ENCODE assay signal across 17 cellular contexts in genomic region chr3:122493296-122493695, GRCh38. TPM values are rescaled to one million over a fixed set of nuclear protein-coding genes. Genes with fewer than 3 reads are reported as not detected.
DNase-seq lines count a peak whose midpoint lies in the region; ATAC-seq and FAIRE-seq lines count a peak whose summit lies in the region.
"Had no signal": no experiment of that assay in that cellular context is flagged by ENCODE, and none has a peak within 500 bp of the region (broad histone marks: within the 10 kb centered on the region; RNA-seq: fewer than 3 reads in every experiment).

No MANE protein-coding gene starts in this region.

- peaks cover 18% of the 10 kb centered on the region for H3K4me1 ChIP-seq in GM23248 (ENCODE audit: insufficient read depth)

- peaks cover 40% of the 10 kb centered on the region for H3K36me3 ChIP-seq in GM23248 (ENCODE audit: low read depth)

- peaks cover 30% of the 10 kb centered on the region for H3F3A ChIP-seq in GM23248 (ENCODE audit: insufficient read depth)

- H3K4me2 ChIP-seq in GM23248 (ENCODE audit: unreplicated experiment): no peak overlapping the region

- 52% methylated on average over 3 of the region's 3 CpGs for WGBS in GM23248 (ENCODE audit: low coverage in 1 of 2, low lambda C conversion rate in 2 of 2, missing lambda C conversion rate in 2 of 2), 2 experiments

- peaks cover 29% of the 10 kb centered on the region for H4K20me1 ChIP-seq in GM23248 (ENCODE audit: insufficient read depth)

- peaks cover 91% of the 10 kb centered on the region for H3K79me2 ChIP-seq in GM23248 (ENCODE audit: insufficient read depth)

- H3K27me3 ChIP-seq in GM23248 (replicated peaks; ENCODE audit: insufficient read depth): no peaks in the 10 kb centered on the region
- H3K27me3 ChIP-seq: esophagus muscularis mucosa, neutrophil, spleen, stomach had no signal

- FAIRE-seq in RCC 7860 (lab: Jason Lieb, UNC) (peak; percentile 95), HTR-8/SVneo (lab: Jason Lieb, UNC) (no peak)
- FAIRE-seq: H1 had no signal

- H3K9ac ChIP-seq in GM23248: no peak overlapping the region

- in situ Hi-C loops in GM23248 (cut with MboI): no loop called here

- no peak overlapping the region for H3K4me3 ChIP-seq in GM23248
- H3K4me3 ChIP-seq: esophagus muscularis mucosa, spleen, stomach had no signal

- H3K9me3 ChIP-seq in GM23248 (ENCODE audit: low read depth): no peaks in the 10 kb centered on the region
- H3K9me3 ChIP-seq: esophagus muscularis mucosa, neutrophil, spleen, stomach had no signal

- no peak overlapping the region for H3K27ac ChIP-seq in GM23248
- H3K27ac ChIP-seq: esophagus muscularis mucosa, neutrophil, spleen, stomach had no signal

- ATAC-seq in HG02970 (IDR thresholded peaks at IDR 0.05; ENCODE audit: low FRiP score, unreplicated experiment): no peak

- DNase-seq in GM23248: peak; percentile 50
- DNase-seq in RCC 7860 (ENCODE audit: low spot score): peak; percentile 75
- peak; percentile 58 for DNase-seq in dedifferentiated amniotic fluid mesenchymal stem cell (ENCODE audit: extremely low spot score)
- peak; percentile 64 for DNase-seq in renal cortical epithelial cell (ENCODE audit: low read depth)
- DNase-seq in NCI-H1092 (lab: John Stamatoyannopoulos, UW): no peak
- no peak for DNase-seq in HTR-8/SVneo (ENCODE audit: insufficient read length, low spot score)
- DNase-seq: activated B cell treated with CpG ODN at 0.5 μM for 24 hours, COR-L47, cortex of kidney, NCI-H1048, NCI-H2227 treated with DMSO at 0.1 percent for 48 hours, spleen, stomach had no signal

- H2AFZ ChIP-seq in GM23248: no peak overlapping the region

- H3K9me2 ChIP-seq in GM23248 (ENCODE audit: insufficient read depth): no peaks in the 10 kb centered on the region

RNA-seq across cellular contexts. Expression of gene KPNA1, which starts 21.4 kb away (rescaled TPM):
- 34.0 and 46.8 TPM in 2 replicates for total RNA-seq in GM23248 (2014; rRNA removed; shearing (Covaris generic))
- 62.6 and 65.2 TPM in 2 replicates for polyA plus RNA-seq in GM23248 (2016; fragmentation: Nextera tagmentation; extraction: Ambion mirVana)
- 29.5 and 61.3 TPM in 2 replicates for total RNA-seq in renal cortical epithelial cell

Comparison
In these comparisons a context has a peak if more than half of its experiments do, and no peak if none do; other contexts are left out.
1. DNase-seq: peak in GM23248 (single experiment), RCC 7860 (single experiment), dedifferentiated amniotic fluid mesenchymal stem cell (single experiment) and renal cortical epithelial cell (single experiment); none in NCI-H1092 (single experiment) and HTR-8/SVneo (single experiment).